8 cellular contexts compared by ENCODE assay signal in genomic region chr4:38319456-38320348, GRCh38.
DNase-seq lines count a peak whose midpoint lies in the region; ATAC-seq and TF ChIP-seq lines count a peak whose summit lies in the region.

No MANE protein-coding gene starts in this region.

- H3K27ac Mint-ChIP-seq in activated naive CD4-positive, alpha-beta T cell treated with anti-CD3 and anti-CD28 coated beads, Interleukin-2, amount 50 U/mL, for 24 hours, result peak overlapping the region; percentile 90

- no peaks in the 10 kb centered on the region for H3K27me3 Mint-ChIP-seq in activated naive CD4-positive, alpha-beta T cell treated with anti-CD3 and anti-CD28 coated beads, Interleukin-2, amount 50 U/mL, for 24 hours

- H3K27me3 ChIP-seq in DOHH2 (ENCODE audit: control insufficient read depth, low read length) (0 out of 2 replicates have a peak, but pooled peaks cover 10% of the 10 kb centered on the region), SK-N-SH (ENCODE audit: insufficient read depth) (no peaks in the 10 kb centered on the region), ovary (no peaks in the 10 kb centered on the region), thoracic aorta (replicated peaks; ENCODE audit: insufficient read depth) (no peaks in the 10 kb centered on the region)

- TF ChIP-seq EP300 in SK-N-SH (IDR thresholded peaks at IDR 0.05; ENCODE audit: borderline replicate concordance in 1 of 2, low read depth in 1 of 2, low read length in 1 of 2) (peak in 1 of 2 experiments; percentile 58; a peak in 2 of 4 replicates), ovary (IDR thresholded peaks at IDR 0.05) (no peak)

- peak overlapping the region; percentile 45 for H3K4me3 ChIP-seq in DOHH2 (ENCODE audit: low read length)
- H3K4me3 ChIP-seq in NB4 (ENCODE audit: low read depth, low read length), result peak overlapping the region; percentile 57
- H3K4me3 ChIP-seq in SK-N-SH (ENCODE audit: low read depth in 2 of 2, low read length in 1 of 2), result no peak overlapping the region; a peak in 1 of 4 replicates
- no peak overlapping the region for H3K4me3 ChIP-seq in ovary
- peak overlapping the region; percentile 67 for H3K4me3 ChIP-seq in thoracic aorta

- H3K4me1 ChIP-seq in DOHH2 (ENCODE audit: control insufficient read depth, low read length) (peaks cover 18% of the 10 kb centered on the region), SK-N-SH (ENCODE audit: control insufficient read depth in 1 of 2, insufficient read depth in 2 of 2, low read depth in 1 of 2, low read length in 1 of 2) (peaks cover 0 to 7% of the 10 kb centered on the region in 2 experiments; a peak in 1 of 4 replicates), ovary (ENCODE audit: insufficient read depth) (peaks cover 5% of the 10 kb centered on the region), thoracic aorta (ENCODE audit: control insufficient read depth in 1 of 2, low read depth in 2 of 2) (peaks cover 9 to 23% of the 10 kb centered on the region in 2 donors)

- peak; percentile 63 for ATAC-seq in thoracic aorta (ENCODE audit: insufficient number of reproducible peaks, low FRiP score, low read depth)

- H3K79me2 ChIP-seq in DOHH2 (ENCODE audit: control insufficient read depth, low read length) (no peaks in the 10 kb centered on the region), SK-N-SH (ENCODE audit: insufficient read depth) (no peaks in the 10 kb centered on the region)

- no peaks in the 10 kb centered on the region for H3K9me3 Mint-ChIP-seq in activated naive CD4-positive, alpha-beta T cell treated with anti-CD3 and anti-CD28 coated beads, Interleukin-2, amount 50 U/mL, for 24 hours

- DNase-seq in HCEC 1CT, result peak; percentile 70
- peak; percentile 95 for DNase-seq in NB4 (ENCODE audit: low read depth)
- peak; percentile 94 for DNase-seq in SK-N-SH
- DNase-seq in glomerular endothelial cell (ENCODE audit: extremely low read depth, low read depth, low spot score), result peak; percentile 61
- DNase-seq in ovary, result peak; percentile 92 to 99 (median 98)
- peak; percentile 78 for DNase-seq in thoracic aorta (ENCODE audit: low spot score)

- H3K36me3 ChIP-seq in DOHH2 (ENCODE audit: control insufficient read depth, low read length), result no peaks in the 10 kb centered on the region
- H3K36me3 ChIP-seq in SK-N-SH (replicated peaks in 1 of 2; ENCODE audit: control insufficient read depth in 1 of 2, insufficient read depth in 2 of 2, low read length in 1 of 2), result no peaks in the 10 kb centered on the region
- no peaks in the 10 kb centered on the region for H3K36me3 ChIP-seq in ovary
- H3K36me3 ChIP-seq in thoracic aorta, result no peaks in the 10 kb centered on the region

- H4K20me1 ChIP-seq in DOHH2 (ENCODE audit: control insufficient read depth, insufficient read depth, low read depth, low read length), result no peaks in the 10 kb centered on the region
- H4K20me1 ChIP-seq in SK-N-SH (ENCODE audit: insufficient read depth), result no peaks in the 10 kb centered on the region

- peak; percentile 94 for TF ChIP-seq RAD21 in SK-N-SH (IDR thresholded peaks at IDR 0.05; ENCODE audit: low read length)

- H2AFZ ChIP-seq in SK-N-SH (ENCODE audit: low read depth), result no peak overlapping the region

- peaks cover 63% of the 10 kb centered on the region for H3K4me1 Mint-ChIP-seq in activated naive CD4-positive, alpha-beta T cell treated with anti-CD3 and anti-CD28 coated beads, Interleukin-2, amount 50 U/mL, for 24 hours

- TF ChIP-seq CTCF in DOHH2 (IDR thresholded peaks at IDR 0.05; ENCODE audit: low read depth, low read length, poor library complexity, severe bottlenecking) (peak; percentile 96), NB4 (IDR thresholded peaks at IDR 0.05; ENCODE audit: low read depth, low read length) (peak; percentile 99), SK-N-SH (IDR thresholded peaks at IDR 0.05) (peak; percentile 94), ovary (IDR thresholded peaks at IDR 0.05) (peak; percentile 91 to 93 (median 92)), thoracic aorta (IDR thresholded peaks at IDR 0.05) (peak; percentile 99)

- no peak overlapping the region for H3K9ac ChIP-seq in SK-N-SH

- no peaks in the 10 kb centered on the region for H3K9me3 ChIP-seq in DOHH2 (ENCODE audit: control insufficient read depth, insufficient read depth, low read length)
- H3K9me3 ChIP-seq in SK-N-SH, result no peaks in the 10 kb centered on the region
- no peaks in the 10 kb centered on the region for H3K9me3 ChIP-seq in ovary
- H3K9me3 ChIP-seq in thoracic aorta, result no peaks in the 10 kb centered on the region

- H3K4me3 Mint-ChIP-seq in activated naive CD4-positive, alpha-beta T cell treated with anti-CD3 and anti-CD28 coated beads, Interleukin-2, amount 50 U/mL, for 24 hours, result peak overlapping the region; percentile 89

- 27% methylated on average over 13 of the region's 17 CpGs for WGBS in SK-N-SH (ENCODE audit: low lambda C conversion rate)
- 17 to 21% (median 17%) methylated on average over 17 of the region's 17 CpGs for WGBS in ovary, 3 donors

- H3K36me3 Mint-ChIP-seq in activated naive CD4-positive, alpha-beta T cell treated with anti-CD3 and anti-CD28 coated beads, Interleukin-2, amount 50 U/mL, for 24 hours, result peaks cover 2% of the 10 kb centered on the region

- POLR2A ChIA-PET in SK-N-SH (lab: Yijun Ruan, JAX), result interaction anchor here (1.5 kb wide), 1 partner anchor 355 kb away, joined by 6 read pairs; no protein-coding TSS in a partner anchor

- CTCF ChIA-PET in SK-N-SH (lab: Yijun Ruan, JAX), result interaction anchor here (0.6 to 5.8 kb wide), 44 partner anchors 9 to 465 kb away, joined by 3 to 97 read pairs (median 4); no protein-coding TSS in a partner anchor

- intact Hi-C loops in ovary (cut with DNase I), result loop anchor here (2.0 to 10.0 kb wide), 7 partner anchors 125 to 357 kb away; no protein-coding TSS in a partner anchor

- TF ChIP-seq POLR2A in NB4 (IDR thresholded peaks at IDR 0.05; ENCODE audit: extremely low read depth, insufficient read length) (no peak), ovary (IDR thresholded peaks at IDR 0.05) (no peak)

- H3K27ac ChIP-seq in DOHH2 (ENCODE audit: low read depth, low read length), result no peak overlapping the region
- H3K27ac ChIP-seq in SK-N-SH (ENCODE audit: low read depth in 2 of 2, low read length in 1 of 2), result peak overlapping the region in 1 of 2 experiments; percentile 89; a peak in 2 of 4 replicates
- peak overlapping the region; percentile 65 to 78 for H3K27ac ChIP-seq in ovary
- peak overlapping the region; percentile 77 to 84 for H3K27ac ChIP-seq in thoracic aorta

- peak overlapping the region; percentile 47 for H3K4me2 ChIP-seq in DOHH2 (ENCODE audit: low read length)
- H3K4me2 ChIP-seq in SK-N-SH, result no peak overlapping the region

- no peaks in the 10 kb centered on the region for H3K9me2 ChIP-seq in DOHH2 (replicated peaks; ENCODE audit: control insufficient read depth, low read length)
- H3K9me2 ChIP-seq in SK-N-SH, result no peaks in the 10 kb centered on the region

- no peaks in the 10 kb centered on the region for H3F3A ChIP-seq in DOHH2 (ENCODE audit: control insufficient read depth, insufficient read depth)
- no peaks in the 10 kb centered on the region for H3F3A ChIP-seq in SK-N-SH (replicated peaks; ENCODE audit: insufficient read depth)

TF ChIP-seq in SK-N-SH, 30 proteins besides CTCF, POLR2A, EP300 and RAD21:
- TF ChIP-seq RCOR1 (IDR thresholded peaks at IDR 0.05; ENCODE audit: low read length), result peak; percentile 12; the same call in 1 of the 2 replicates
- TF ChIP-seq CHD2 (IDR thresholded peaks at IDR 0.05; ENCODE audit: low read length, partially characterized antibody), result peak; percentile 70
- TF ChIP-seq FOXM1 (IDR thresholded peaks at IDR 0.05; ENCODE audit: low read depth), result no peak
- TF ChIP-seq MXI1 (IDR thresholded peaks at IDR 0.05; ENCODE audit: low read depth, low read length), result peak; percentile 73
- TF ChIP-seq MAX (IDR thresholded peaks at IDR 0.05; ENCODE audit: low read depth), result peak; percentile 51; the same call in 1 of the 2 replicates
- peak; percentile 92 for TF ChIP-seq SMC3 (IDR thresholded peaks at IDR 0.05; ENCODE audit: low read depth, low read length)
- peak; percentile 22; the same call in 1 of the 2 replicates for TF ChIP-seq NFIC (IDR thresholded peaks at IDR 0.05; ENCODE audit: borderline replicate concordance)
- no peak for TF ChIP-seq TAF1 (IDR thresholded peaks at IDR 0.05; ENCODE audit: borderline replicate concordance, low read depth, low read length)

Comparison
In these comparisons a context has a peak if more than half of its experiments do, and no peak if none do; other contexts are left out.
1. H3K4me3 ChIP-seq: peak in DOHH2 (single experiment), NB4 (single experiment) and thoracic aorta (single experiment); none in SK-N-SH (0 of 2) and ovary (single experiment).
2. Peak in every context shown above with its lines, with median percentiles within 50 percentile points of each other: CTCF ChIP-seq and DNase-seq.